9 cellular contexts compared by ENCODE assay signal in genomic region chr5:87300744-87301143, GRCh38. TPM values are rescaled to one million over a fixed set of nuclear protein-coding genes. Genes with fewer than 3 reads are reported as not detected.
DNase-seq lines count a peak whose midpoint lies in the region; TF ChIP-seq lines count a peak whose summit lies in the region.
"Had no signal": no experiment of that assay in that cellular context is flagged by ENCODE, and none has a peak within 500 bp of the region (broad histone marks: within the 10 kb centered on the region; RNA-seq: fewer than 3 reads in every experiment).

No MANE protein-coding gene starts in this region.

- H3K4me2 ChIP-seq in trophoblast cell (ENCODE audit: low read length): no peak overlapping the region

- no peak overlapping the region for H3K27ac ChIP-seq in trophoblast cell (ENCODE audit: low read depth, low read length)
- no peak overlapping the region for H3K27ac ChIP-seq in dorsolateral prefrontal cortex
- H3K27ac ChIP-seq: HL-60 had no signal

- H4K91ac ChIP-seq in trophoblast cell (ENCODE audit: low read depth, low read length): no peak overlapping the region

- no peak overlapping the region for H2BK5ac ChIP-seq in trophoblast cell (ENCODE audit: low read depth, low read length, poor library complexity)

- no peaks in the 10 kb centered on the region for H3K9me3 ChIP-seq in trophoblast cell (ENCODE audit: insufficient read depth, low read depth, low read length)

- WGBS in trophoblast cell (ENCODE audit: extremely low coverage, insufficient coverage, insufficient read length): 100% methylated on average over 1 of the region's 2 CpGs

- H4K12ac ChIP-seq in trophoblast cell (ENCODE audit: low read depth, low read length): no peak overlapping the region

- H2BK12ac ChIP-seq in trophoblast cell (ENCODE audit: low read length): no peak overlapping the region

- H3K79me1 ChIP-seq in trophoblast cell (ENCODE audit: low read length): no peaks in the 10 kb centered on the region

- H4K8ac ChIP-seq in trophoblast cell (ENCODE audit: low read depth, low read length): no peak overlapping the region

- H3K14ac ChIP-seq in trophoblast cell (ENCODE audit: low read length): no peak overlapping the region

- no peak overlapping the region for H3K9ac ChIP-seq in trophoblast cell (ENCODE audit: low read length)

- DNase-seq in DMS53 (lab: John Stamatoyannopoulos, UW) (peak; percentile 88), M059J (ENCODE audit: low read depth) (peak; percentile 96), amniotic epithelial cell (ENCODE audit: low read depth) (peak; percentile 94), trophoblast cell (peak; percentile 71 to 73), middle frontal gyrus (ENCODE audit: extremely low spot score, low spot score) (no peak), dorsolateral prefrontal cortex (no peak), HuH-7 (ENCODE audit: low spot score) (no peak)
- DNase-seq in activated T-helper 2 cell treated with anti-CD3 and anti-CD28 coated beads, Interferon-gamma antibody, Interleukin-2, Interleukin-4, amounts not matched to agents 10 μg/mL and 5 μg/mL and 100 μg/mL, durations not matched to agents 14 hours and 24 hours and 36 hours (ENCODE audit: low spot score): no peak

- H3K36me3 ChIP-seq in trophoblast cell (ENCODE audit: control insufficient read depth in 1 of 2, insufficient read depth in 2 of 2, low read length in 2 of 2): peaks cover 4 to 5% of the 10 kb centered on the region in 2 experiments

- peaks cover 0 to 2% of the 10 kb centered on the region in 2 experiments for H3K4me1 ChIP-seq in trophoblast cell (ENCODE audit: control insufficient read depth in 1 of 2, insufficient read depth in 2 of 2, low read length in 2 of 2)

- H3K27me3 ChIP-seq in trophoblast cell (ENCODE audit: insufficient read depth, low read length): no peaks in the 10 kb centered on the region
- H3K27me3 ChIP-seq in dorsolateral prefrontal cortex: no peaks in the 10 kb centered on the region

- intact Hi-C loops in dorsolateral prefrontal cortex (cut with DNase I): no loop called here
- intact Hi-C loops in activated T-helper 2 cell treated with anti-CD3 and anti-CD28 coated beads, Interferon-gamma antibody, Interleukin-2, Interleukin-4, amounts not matched to agents 10 μg/mL and 5 μg/mL and 100 μg/mL, durations not matched to agents 14 hours and 24 hours and 36 hours (cut with micrococcal nuclease): loop anchor here (1.0 to 2.0 kb wide), 3 partner anchors 18 to 40 kb away; no protein-coding TSS in a partner anchor

- H3K4me1 Mint-ChIP-seq in activated T-helper 2 cell treated with anti-CD3 and anti-CD28 coated beads, Interferon-gamma antibody, Interleukin-2, Interleukin-4, amounts not matched to agents 10 μg/mL and 5 μg/mL and 100 μg/mL, durations not matched to agents 14 hours and 24 hours and 36 hours (ENCODE audit: low read depth): peaks cover 57% of the 10 kb centered on the region

- no peak overlapping the region for H3K27ac Mint-ChIP-seq in activated T-helper 2 cell treated with anti-CD3 and anti-CD28 coated beads, Interferon-gamma antibody, Interleukin-2, Interleukin-4, amounts not matched to agents 10 μg/mL and 5 μg/mL and 100 μg/mL, durations not matched to agents 14 hours and 24 hours and 36 hours

- no peak overlapping the region for H2AFZ ChIP-seq in trophoblast cell (ENCODE audit: insufficient read depth, low read length, poor library complexity)

- peaks cover 2% of the 10 kb centered on the region for H3K79me2 ChIP-seq in trophoblast cell (ENCODE audit: control insufficient read depth, insufficient read depth, low read length, poor library complexity)

- TF ChIP-seq CTCF in dorsolateral prefrontal cortex (IDR thresholded peaks at IDR 0.05 in 54 of 56, conservative IDR thresholded peaks at IDR 0.05 in 2 of 56; ENCODE audit: low read depth in 1 of 56, partially characterized antibody in 56 of 56): no peak

- H3K27me3 Mint-ChIP-seq in activated T-helper 2 cell treated with anti-CD3 and anti-CD28 coated beads, Interferon-gamma antibody, Interleukin-2, Interleukin-4, amounts not matched to agents 10 μg/mL and 5 μg/mL and 100 μg/mL, durations not matched to agents 14 hours and 24 hours and 36 hours (ENCODE audit: low read depth): no peaks in the 10 kb centered on the region

- no peak overlapping the region for H3K4ac ChIP-seq in trophoblast cell (ENCODE audit: low read depth, low read length)

- no peak overlapping the region for H2BK120ac ChIP-seq in trophoblast cell (ENCODE audit: insufficient read depth, low read length, poor library complexity)

- no peak overlapping the region for H3K23ac ChIP-seq in trophoblast cell (ENCODE audit: low read length)

- H3K4me3 Mint-ChIP-seq in activated T-helper 2 cell treated with anti-CD3 and anti-CD28 coated beads, Interferon-gamma antibody, Interleukin-2, Interleukin-4, amounts not matched to agents 10 μg/mL and 5 μg/mL and 100 μg/mL, durations not matched to agents 14 hours and 24 hours and 36 hours (ENCODE audit: low read depth): no peak overlapping the region

- H2AK5ac ChIP-seq in trophoblast cell (ENCODE audit: low read length): no peak overlapping the region

- peaks cover 22% of the 10 kb centered on the region for H3K9me3 Mint-ChIP-seq in activated T-helper 2 cell treated with anti-CD3 and anti-CD28 coated beads, Interferon-gamma antibody, Interleukin-2, Interleukin-4, amounts not matched to agents 10 μg/mL and 5 μg/mL and 100 μg/mL, durations not matched to agents 14 hours and 24 hours and 36 hours

- H3K36me3 Mint-ChIP-seq in activated T-helper 2 cell treated with anti-CD3 and anti-CD28 coated beads, Interferon-gamma antibody, Interleukin-2, Interleukin-4, amounts not matched to agents 10 μg/mL and 5 μg/mL and 100 μg/mL, durations not matched to agents 14 hours and 24 hours and 36 hours (ENCODE audit: low read depth): peaks cover 69% of the 10 kb centered on the region

- no peak overlapping the region for H3K18ac ChIP-seq in trophoblast cell (ENCODE audit: low read length)

- H3K4me3 ChIP-seq in trophoblast cell (ENCODE audit: low read depth, low read length) (no peak overlapping the region), dorsolateral prefrontal cortex (no peak overlapping the region)

RNA-seq across cellular contexts. Expression of gene RASA1, which starts 33.1 kb away (rescaled TPM):
- 20.1 and 31.3 TPM in 2 replicates for total RNA-seq in M059J (2014; rRNA removed; shearing (Covaris generic))
- polyA plus RNA-seq in trophoblast cell (2013): 124 and 129 TPM in 2 replicates
- 10 to 100 TPM; 31.7 to 73.6 (median 55.8) TPM for total RNA-seq in dorsolateral prefrontal cortex
- 21.1 and 21.9 TPM in 2 replicates for total RNA-seq in activated T-helper 2 cell treated with anti-CD3 and anti-CD28 coated beads, Interferon-gamma antibody, Interleukin-2, Interleukin-4, amounts not matched to agents 10 μg/mL and 5 μg/mL and 100 μg/mL, durations not matched to agents 14 hours and 24 hours and 36 hours

Comparison
In these comparisons a context has a peak if more than half of its experiments do, and no peak if none do; other contexts are left out.
1. DNase-seq: peak in DMS53 (single experiment), M059J (single experiment), amniotic epithelial cell (single experiment) and trophoblast cell (2 of 2); none in middle frontal gyrus (single experiment), dorsolateral prefrontal cortex (0 of 10), activated T-helper 2 cell treated with anti-CD3 and anti-CD28 coated beads, Interferon-gamma antibody, Interleukin-2, Interleukin-4, amounts not matched to agents 10 μg/mL and 5 μg/mL and 100 μg/mL, durations not matched to agents 14 hours and 24 hours and 36 hours (single experiment) and HuH-7 (single experiment).